In the genomic region with DNA sequence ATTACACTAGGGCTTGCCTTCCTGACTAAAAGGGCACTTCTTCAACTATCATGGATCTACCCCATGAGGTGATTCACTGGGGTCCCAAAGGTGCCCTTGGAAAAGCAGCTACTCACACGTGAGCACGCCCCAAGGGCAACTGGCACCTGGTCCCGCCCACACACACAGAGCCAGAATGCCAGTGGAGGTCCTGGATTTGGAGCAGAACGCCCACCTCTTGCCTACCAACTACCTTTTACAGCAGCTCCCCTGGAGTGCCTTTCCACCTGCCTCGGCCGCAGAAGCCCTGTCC, we compare ENCODE assay signal across 8 cellular contexts. TPM values are rescaled to one million over a fixed set of nuclear protein-coding genes. Genes with fewer than 3 reads are reported as not detected.
DNase-seq lines count a peak whose midpoint lies in the region; ATAC-seq and TF ChIP-seq lines count a peak whose summit lies in the region.

No MANE protein-coding gene starts in this region.

- H3K56ac ChIP-seq in H9 (ENCODE audit: insufficient read length, low read depth, low read length) = no peak overlapping the region

- H3K4me3 ChIP-seq in AG04450 (ENCODE audit: low read depth, low read length) (no peak overlapping the region), neutrophil (ENCODE audit: low read depth in 1 of 2, low read length in 1 of 2) (peak overlapping the region; percentile 85 to 92)
- H3K4me3 ChIP-seq in Jurkat, Clone E6-1 (ENCODE audit: low read length) = peak overlapping the region; percentile 62

- H2BK20ac ChIP-seq in H9 (ENCODE audit: low read depth, low read length, poor library complexity, severe bottlenecking) = no peak overlapping the region

- no peak overlapping the region for H3K4me2 ChIP-seq in H9 (ENCODE audit: insufficient read depth, insufficient read length, low read length)

- DNase-seq in AG04450 (ENCODE audit: low read depth, low spot score) (no peak), NCI-H1092 (lab: John Stamatoyannopoulos, UW) (no peak), H9 (no peak), T1000 (lab: John Stamatoyannopoulos, UW) (no peak)
- DNase-seq in Jurkat, Clone E6-1 (ENCODE audit: low read depth, low spot score) = no peak
- no peak for DNase-seq in effector memory CD8-positive, alpha-beta T cell

- no peak overlapping the region for H3T11ph ChIP-seq in H9 (ENCODE audit: low read length)

- H2BK12ac ChIP-seq in H9 (ENCODE audit: insufficient read length, low read depth, low read length) = no peak overlapping the region

- no peak overlapping the region for H3K4ac ChIP-seq in H9 (ENCODE audit: low read depth, low read length)

- H3K27me3 Mint-ChIP-seq in effector memory CD8-positive, alpha-beta T cell = peaks cover 24 to 48% of the 10 kb centered on the region in 2 donors
- H3K27me3 Mint-ChIP-seq in H9 (ENCODE audit: low read depth) = peaks cover 27% of the 10 kb centered on the region

- no peak overlapping the region for H4K8ac ChIP-seq in H9 (replicated peaks; ENCODE audit: insufficient read length, low read depth, low read length)

- no peak overlapping the region for H3K23ac ChIP-seq in H9 (ENCODE audit: insufficient read length, low read depth, low read length)

- CTCF ChIA-PET in AG04450 (lab: Charles Lee) = interaction anchor here (1.8 kb wide), 1 partner anchor 137 kb away, joined by 11 read pairs; no protein-coding TSS in a partner anchor

- no peak overlapping the region for H4K5ac ChIP-seq in H9 (ENCODE audit: insufficient read length, low read depth, low read length)

- H3K36me3 Mint-ChIP-seq in effector memory CD8-positive, alpha-beta T cell (ENCODE audit: insufficient read depth) = no peaks in the 10 kb centered on the region
- peaks cover 2 to 5% (median 5%) of the 10 kb centered on the region in 3 experiments; a peak in 2 of 7 replicates for H3K36me3 Mint-ChIP-seq in H9 (ENCODE audit: insufficient read depth in 1 of 3, low read depth in 3 of 3)

- H2BK120ac ChIP-seq in H9 (ENCODE audit: low read depth, low read length, poor library complexity, severe bottlenecking) = no peak overlapping the region

- H3K18ac ChIP-seq in H9 (ENCODE audit: insufficient read length, low read depth, low read length) = no peak overlapping the region

- H2BK5ac ChIP-seq in H9 (ENCODE audit: insufficient read length, low read length) = no peak overlapping the region

- H3K79me2 ChIP-seq in H9 (ENCODE audit: insufficient read depth, low read length) = no peaks in the 10 kb centered on the region; the same call in 1 of the 2 replicates

- ATAC-seq in effector memory CD8-positive, alpha-beta T cell (replicated peaks) = no peak
- ATAC-seq in HG02970 (IDR thresholded peaks at IDR 0.05; ENCODE audit: low FRiP score, unreplicated experiment) = no peak

- H3K27ac ChIP-seq in AG04450 (ENCODE audit: low read depth, low read length) (peak overlapping the region; percentile 32), neutrophil (peak overlapping the region; percentile 74), H9 (ENCODE audit: insufficient read length, low read depth, low read length) (no peak overlapping the region)

- no peak overlapping the region for H2BK15ac ChIP-seq in H9 (ENCODE audit: low read depth, low read length)

- H3K14ac ChIP-seq in H9 (ENCODE audit: insufficient read depth, low read length) = no peak overlapping the region

- H3K23me2 ChIP-seq in H9 (ENCODE audit: insufficient read length, low read depth, low read length, poor library complexity, severe bottlenecking) = peaks cover 15% of the 10 kb centered on the region

- no peaks in the 10 kb centered on the region for H3K9me3 Mint-ChIP-seq in effector memory CD8-positive, alpha-beta T cell
- peaks cover 3 to 5% of the 10 kb centered on the region in 2 experiments; a peak in 1 of 5 replicates for H3K9me3 Mint-ChIP-seq in H9

- H3K36me3 ChIP-seq in neutrophil = no peaks in the 10 kb centered on the region

- H4K20me1 ChIP-seq in H9 (ENCODE audit: control insufficient read depth, insufficient read depth, insufficient read length) = no peaks in the 10 kb centered on the region

- H2AK5ac ChIP-seq in H9 (ENCODE audit: insufficient read length, low read length) = no peak overlapping the region

- H3K4me1 ChIP-seq in neutrophil (ENCODE audit: control insufficient read depth in 1 of 2, insufficient read depth in 1 of 2, low read depth in 1 of 2, low read length in 1 of 2) (peaks cover 29 to 36% of the 10 kb centered on the region in 2 experiments), H9 (ENCODE audit: insufficient read depth, low read length) (peaks cover 5% of the 10 kb centered on the region; the same call in 1 of the 2 replicates)

- no peak overlapping the region for H4K91ac ChIP-seq in H9 (ENCODE audit: insufficient read length, low read depth, low read length)

- POLR2A ChIA-PET in AG04450 (lab: Yijun Ruan, JAX) = no interaction called here

- peaks cover 6 to 10% of the 10 kb centered on the region in 2 donors for H3K4me1 Mint-ChIP-seq in effector memory CD8-positive, alpha-beta T cell (ENCODE audit: low read depth in 2 of 2)
- H3K4me1 Mint-ChIP-seq in H9 = peaks cover 23 to 29% of the 10 kb centered on the region in 2 experiments

- peaks cover 4% of the 10 kb centered on the region for H3K9me3 ChIP-seq in AG04450 (ENCODE audit: control insufficient read depth, insufficient read depth, low read length)
- no peaks in the 10 kb centered on the region for H3K9me3 ChIP-seq in neutrophil
- no peaks in the 10 kb centered on the region for H3K9me3 ChIP-seq in H9 (ENCODE audit: control insufficient read depth, low read depth, low read length)

- H3K27me3 ChIP-seq in AG04450 (ENCODE audit: control insufficient read depth, insufficient read depth, low read length) (no peaks in the 10 kb centered on the region), neutrophil (no peaks in the 10 kb centered on the region), H9 (ENCODE audit: insufficient read depth, low read length) (no peaks in the 10 kb centered on the region)

- no peak overlapping the region for H3K27ac Mint-ChIP-seq in effector memory CD8-positive, alpha-beta T cell
- no peak overlapping the region for H3K27ac Mint-ChIP-seq in H9

- no peak overlapping the region for H3K9ac ChIP-seq in H9 (ENCODE audit: extremely low read depth, insufficient read length, low read length)

- peak overlapping the region; percentile 79 to 81 for H3K4me3 Mint-ChIP-seq in effector memory CD8-positive, alpha-beta T cell
- H3K4me3 Mint-ChIP-seq in H9 = peak overlapping the region in 1 of 2 experiments; percentile 94; a peak in 3 of 5 replicates

- no peaks in the 10 kb centered on the region for H3K79me1 ChIP-seq in H9 (ENCODE audit: insufficient read depth, low read depth, low read length, poor library complexity, severe bottlenecking)

- H2AFZ ChIP-seq in H9 (ENCODE audit: low read length) = no peak overlapping the region

- WGBS in H9 (ENCODE audit: extremely low coverage, insufficient read length, low lambda C conversion rate) = no CpG with 5 or more reads among the region's 6 CpGs

- TF ChIP-seq CTCF in AG04450 (IDR thresholded peaks at IDR 0.05; ENCODE audit: low read depth, low read length) (no peak), neutrophil (IDR thresholded peaks at IDR 0.05) (no peak), H9 (conservative IDR thresholded peaks at IDR 0.05) (no peak)

RNA-seq across cellular contexts. Expression of gene CTDSPL, which starts 1.8 kb away (rescaled TPM):
- 35.7 and 40.4 TPM in 2 replicates for polyA plus RNA-seq in AG04450 (2011; rRNA removed)
- 50.6 and 61.1 TPM in 2 replicates for polyA minus RNA-seq in AG04450 (2011; rRNA and poly(A)+ RNA removed)
- polyA plus RNA-seq in Jurkat, Clone E6-1 (2012; ENCODE audit: insufficient read depth, insufficient read length) = 15.1 TPM
- 20.8 and 21.3 TPM in 2 replicates for total RNA-seq in H9 (2021)
